ENCODE assay signal across 35 cellular contexts in the genomic region with DNA sequence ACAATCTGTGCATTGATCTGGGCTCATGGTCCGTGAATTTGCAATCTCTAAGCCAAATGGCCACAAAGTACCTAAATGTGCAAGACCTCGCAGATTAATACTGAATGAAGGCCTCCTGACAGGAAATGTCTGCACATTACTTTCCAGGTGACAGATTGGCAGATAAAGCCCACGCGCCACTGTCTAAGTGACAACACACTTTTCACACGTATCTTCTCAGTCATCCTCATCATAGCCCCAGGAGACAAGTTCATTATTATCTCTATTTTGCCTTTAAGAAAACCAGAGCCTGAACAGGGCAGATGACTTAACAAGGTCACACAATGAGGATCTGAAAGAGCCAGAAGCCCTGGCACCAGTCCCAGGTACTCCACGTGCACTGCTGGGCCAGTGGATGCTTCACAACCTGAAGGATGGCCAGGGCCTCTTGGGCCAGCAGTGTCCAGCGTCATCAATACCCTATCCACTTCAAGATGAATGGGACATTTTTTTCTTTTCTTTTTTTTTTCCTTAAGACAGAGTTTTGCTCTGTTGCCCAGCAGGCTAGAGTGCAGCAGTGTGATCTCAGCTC.
"Had no signal": no experiment of that assay in that cellular context is flagged by ENCODE, and none has a peak within 500 bp of the region (broad histone marks: within the 10 kb centered on the region; RNA-seq: fewer than 3 reads in every experiment).

No MANE protein-coding gene starts in this region.

- H3K36me3 Mint-ChIP-seq: activated CD8-positive, alpha-beta memory T cell treated with anti-CD3 and anti-CD28 coated beads, Interleukin-2, amount 10 ng/mL, durations not matched to agents 7 days and 5 days; activated naive CD8-positive, alpha-beta T cell treated with anti-CD3 and anti-CD28 coated beads for 36 hours; IgD-negative memory B cell had no signal

- H3K27me3 Mint-ChIP-seq: activated CD4-positive, alpha-beta memory T cell treated with anti-CD3 and anti-CD28 coated beads, Interleukin-2, amount 10 ng/mL, durations not matched to agents 7 days and 5 days; activated CD8-positive, alpha-beta memory T cell treated with anti-CD3 and anti-CD28 coated beads, Interleukin-2, amount 10 ng/mL, durations not matched to agents 7 days and 5 days; activated T-helper 17 cell treated with anti-CD3 and anti-CD28 coated beads, Interleukin-2, amount 50 U/mL, for 72 hours; IgD-negative memory B cell had no signal

- H3K27ac ChIP-seq: ascending aorta, breast epithelium, Peyer's patch, RWPE1, WERI-Rb-1 had no signal

- H3K27me3 ChIP-seq: ascending aorta, breast epithelium, Peyer's patch had no signal

- H3K4me3 ChIP-seq: ascending aorta, breast epithelium, Peyer's patch had no signal

- H3K27ac Mint-ChIP-seq: activated CD4-positive, alpha-beta memory T cell treated with anti-CD3 and anti-CD28 coated beads, Interleukin-2, amount 10 ng/mL, durations not matched to agents 7 days and 5 days; activated CD8-positive, alpha-beta memory T cell treated with anti-CD3 and anti-CD28 coated beads, Interleukin-2, amount 10 ng/mL, durations not matched to agents 7 days and 5 days; activated naive CD8-positive, alpha-beta T cell treated with anti-CD3 and anti-CD28 coated beads for 36 hours; activated T-helper 17 cell treated with anti-CD3 and anti-CD28 coated beads, Interleukin-2, amount 50 U/mL, for 72 hours; IgD-negative memory B cell had no signal

- ATAC-seq: activated CD8-positive, alpha-beta memory T cell treated with anti-CD3 and anti-CD28 coated beads, Interleukin-2, amount 10 ng/mL, durations not matched to agents 7 days and 5 days; activated T-helper 17 cell treated with anti-CD3 and anti-CD28 coated beads, Interleukin-2, amount 50 U/mL, for 72 hours; PC-3; Right ventricle myocardium inferior had no signal

- DNase-seq: activated CD4-positive, alpha-beta memory T cell treated with anti-CD3 and anti-CD28 coated beads, Interleukin-2, amount 10 ng/mL, durations not matched to agents 7 days and 5 days; activated CD4-positive, alpha-beta T cell treated with anti-CD3 and anti-CD28 coated beads for 1 hour; activated CD4-positive, alpha-beta T cell treated with anti-CD3 and anti-CD28 coated beads for 48 hours; activated CD4-positive, CD25-positive, alpha-beta regulatory T cell; activated CD8-positive, alpha-beta memory T cell treated with anti-CD3 and anti-CD28 coated beads for 24 hours; activated CD8-positive, alpha-beta memory T cell treated with anti-CD3 and anti-CD28 coated beads, Interleukin-2, amount 10 ng/mL, durations not matched to agents 7 days and 5 days; activated CD8-positive, alpha-beta memory T cell treated with anti-CD3 and anti-CD28 coated beads, Interleukin-2, amount 50 U/mL, for 48 hours; activated effector memory CD4-positive, alpha-beta T cell treated with anti-CD3 and anti-CD28 coated beads, Interleukin-2, amount 50 U/mL, for 16 hours; activated naive CD4-positive, alpha-beta T cell; activated naive CD4-positive, alpha-beta T cell treated with anti-CD3 and anti-CD28 coated beads, Interleukin-2, amount 50 U/mL, for 16 hours; activated naive CD8-positive, alpha-beta T cell treated with anti-CD3 and anti-CD28 coated beads for 36 hours; activated T-cell treated with anti-CD3 and anti-CD28 coated beads, Interleukin-2, amount 50 U/mL, for 48 hours; KBM-7; NCI-H1092 treated with DMSO at 0.1 percent for 48 hours; NCI-H1417; NCI-H187 treated with DMSO at 0.1 percent for 48 hours; NCI-H2107; NCI-H2171; NCI-H510A; NCI-H526; NCI-H774; NK-92 treated with Interleukin-12 subunit alpha and Interleukin-12 subunit beta, amount 100 ng/mL, for 24 hours; PC-3; Peyer's patch; SW 1271; T-helper 1 cell; T-helper 2 cell; T1000; WERI-Rb-1 had no signal

- H3K36me3 ChIP-seq: ascending aorta, breast epithelium, Peyer's patch, WERI-Rb-1 had no signal

- H3K4me1 ChIP-seq: ascending aorta, breast epithelium, Peyer's patch had no signal

- H3K4me3 Mint-ChIP-seq: activated CD4-positive, alpha-beta memory T cell treated with anti-CD3 and anti-CD28 coated beads, Interleukin-2, amount 10 ng/mL, durations not matched to agents 7 days and 5 days; activated CD8-positive, alpha-beta memory T cell treated with anti-CD3 and anti-CD28 coated beads, Interleukin-2, amount 10 ng/mL, durations not matched to agents 7 days and 5 days; activated naive CD8-positive, alpha-beta T cell treated with anti-CD3 and anti-CD28 coated beads for 36 hours; activated T-helper 17 cell treated with anti-CD3 and anti-CD28 coated beads, Interleukin-2, amount 50 U/mL, for 72 hours; IgD-negative memory B cell had no signal

- H3K9me3 Mint-ChIP-seq: activated naive CD8-positive, alpha-beta T cell treated with anti-CD3 and anti-CD28 coated beads for 36 hours had no signal

- H3K4me1 Mint-ChIP-seq: activated CD4-positive, alpha-beta memory T cell treated with anti-CD3 and anti-CD28 coated beads, Interleukin-2, amount 10 ng/mL, durations not matched to agents 7 days and 5 days; activated CD8-positive, alpha-beta memory T cell treated with anti-CD3 and anti-CD28 coated beads, Interleukin-2, amount 10 ng/mL, durations not matched to agents 7 days and 5 days; activated naive CD8-positive, alpha-beta T cell treated with anti-CD3 and anti-CD28 coated beads for 36 hours; activated T-helper 17 cell treated with anti-CD3 and anti-CD28 coated beads, Interleukin-2, amount 50 U/mL, for 72 hours; IgD-negative memory B cell had no signal

- H3K9me3 ChIP-seq: ascending aorta, breast epithelium, Peyer's patch had no signal
